In genomic region chr9:137665226-137665625, GRCh38 we compare ENCODE assay signal across 1 cellular context.
TF ChIP-seq lines count a peak whose summit lies in the region.

No MANE protein-coding gene starts in this region.

TF ChIP-seq in WTC11, 78 proteins besides CTCF, POLR2A, EP300 and RAD21 (continued from another document):
- TF ChIP-seq ZSCAN18 (CRISPR knock-in tag; IDR thresholded peaks at IDR 0.05) (no peak), FOXJ3 (CRISPR knock-in tag; IDR thresholded peaks at IDR 0.05; ENCODE audit: borderline replicate concordance) (no peak), ZNF425 (CRISPR knock-in tag; conservative IDR thresholded peaks at IDR 0.05) (no peak), ESRRA (CRISPR knock-in tag; IDR thresholded peaks at IDR 0.05; ENCODE audit: borderline replicate concordance) (no peak), CREM (CRISPR knock-in tag; IDR thresholded peaks at IDR 0.05) (no peak), MLX (CRISPR knock-in tag; IDR thresholded peaks at IDR 0.05) (no peak), ARID4B (CRISPR knock-in tag; IDR thresholded peaks at IDR 0.05; ENCODE audit: borderline replicate concordance) (no peak), USF1 (CRISPR knock-in tag; IDR thresholded peaks at IDR 0.05) (no peak), ZNF138 (CRISPR knock-in tag; conservative IDR thresholded peaks at IDR 0.05) (no peak), E2F1 (CRISPR knock-in tag; IDR thresholded peaks at IDR 0.05) (no peak), NFYB (CRISPR knock-in tag; conservative IDR thresholded peaks at IDR 0.05; ENCODE audit: low read depth) (no peak), FOXP4 (CRISPR knock-in tag; IDR thresholded peaks at IDR 0.05) (no peak)
